In the genomic region with DNA sequence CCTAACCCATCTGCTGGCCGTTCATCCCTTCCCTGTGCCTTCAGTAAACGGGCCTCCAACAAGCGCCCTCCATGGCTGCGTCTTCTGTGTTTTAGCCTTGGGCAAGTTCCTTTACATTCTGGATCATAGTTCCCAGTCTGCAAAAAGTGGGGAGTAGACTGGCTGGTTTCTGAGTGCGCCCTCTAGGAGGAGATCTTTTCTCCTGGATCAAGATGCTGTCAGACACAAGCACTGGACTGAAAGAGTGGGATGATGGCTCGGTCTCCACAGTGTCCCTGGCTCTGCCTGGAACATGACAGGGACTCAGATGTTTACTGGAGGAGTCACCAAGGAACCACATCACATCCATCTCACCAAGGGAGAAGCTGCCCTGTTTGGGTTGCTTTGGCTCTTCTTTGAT, we compare ENCODE assay signal across 30 cellular contexts.
A peak's percentile ranks its signal among the peaks of the same experiment; 100 is the strongest.
DNase-seq lines count a peak whose midpoint lies in the region; ATAC-seq and TF ChIP-seq lines count a peak whose summit lies in the region.
"Had no signal": no experiment of that assay in that cellular context is flagged by ENCODE, and none has a peak within 500 bp of the region (broad histone marks: within the 10 kb centered on the region; RNA-seq: fewer than 3 reads in every experiment).

No MANE protein-coding gene starts in this region.

- H3K36me3 Mint-ChIP-seq in activated T-cell treated with anti-CD3 and anti-CD28 coated beads, Interleukin-2, amount 50 U/mL, for 24 hours (ENCODE audit: low read depth): peaks cover 75% of the 10 kb centered on the region
- H3K36me3 Mint-ChIP-seq in activated T-cell treated with anti-CD3 and anti-CD28 coated beads, Interleukin-2, amount 50 U/mL, for 72 hours (ENCODE audit: insufficient read depth in 2 of 2): peaks cover 4 to 19% of the 10 kb centered on the region in 2 donors

- no peak overlapping the region for H3K4me3 ChIP-seq in RWPE2 (ENCODE audit: severe bottlenecking)
- H3K4me3 ChIP-seq: ascending aorta, hepatocyte, lower lobe of right lung had no signal

- no peaks in the 10 kb centered on the region for H3K9me3 Mint-ChIP-seq in activated T-cell treated with anti-CD3 and anti-CD28 coated beads, Interleukin-2, amount 50 U/mL, for 24 hours
- no peaks in the 10 kb centered on the region for H3K9me3 Mint-ChIP-seq in activated T-cell treated with anti-CD3 and anti-CD28 coated beads, Interleukin-2, amount 50 U/mL, for 72 hours

- H3K27me3 ChIP-seq in RWPE2 (ENCODE audit: insufficient read depth, poor library complexity, severe bottlenecking): no peaks in the 10 kb centered on the region
- H3K27me3 ChIP-seq: ascending aorta, hepatocyte had no signal

- peaks cover 81% of the 10 kb centered on the region for H3K4me1 Mint-ChIP-seq in activated T-cell treated with anti-CD3 and anti-CD28 coated beads, Interleukin-2, amount 50 U/mL, for 24 hours (ENCODE audit: low read depth)
- H3K4me1 Mint-ChIP-seq in activated T-cell treated with anti-CD3 and anti-CD28 coated beads, Interleukin-2, amount 50 U/mL, for 72 hours (ENCODE audit: low read depth): peaks cover 70% of the 10 kb centered on the region

- no peak for DNase-seq in activated T-cell treated with anti-CD3 and anti-CD28 coated beads, Interleukin-2, amount 50 U/mL, for 24 hours
- DNase-seq in activated T-cell treated with anti-CD3 and anti-CD28 coated beads, Interleukin-2, amount 50 U/mL, for 72 hours: no peak
- DNase-seq in RWPE2 (ENCODE audit: low spot score) (no peak), posterior vena cava (ENCODE audit: low spot score) (peak; percentile 42), T-helper 1 cell (no peak)
- DNase-seq: activated CD4-positive, alpha-beta T cell treated with anti-CD3 and anti-CD28 coated beads, Interleukin-2, amount 50 U/mL, for 48 hours; activated gamma-delta T cell; AML-193; central memory CD4-positive, alpha-beta T cell; DMS53; erythroblast; kidney; lower lobe of right lung; NCI-H1417; NCI-H2107; NCI-H510A; NK-92 treated with Interleukin-12 subunit alpha and Interleukin-12 subunit beta, amount 100 ng/mL, for 24 hours; nucleus accumbens; small intestine; stimulated activated naive CD4-positive, alpha-beta T cell treated with Interleukin-2 at 50 U/mL for 16 hours; T-helper 9 cell had no signal

- H3K4me3 Mint-ChIP-seq in activated T-cell treated with anti-CD3 and anti-CD28 coated beads, Interleukin-2, amount 50 U/mL, for 24 hours: no peak overlapping the region
- H3K4me3 Mint-ChIP-seq in activated T-cell treated with anti-CD3 and anti-CD28 coated beads, Interleukin-2, amount 50 U/mL, for 72 hours: no peak overlapping the region

- no peaks in the 10 kb centered on the region for H3K4me1 ChIP-seq in RWPE2 (ENCODE audit: insufficient read depth, poor library complexity, severe bottlenecking)

- peak; percentile 6 for TF ChIP-seq CTCF in RWPE2 (IDR thresholded peaks at IDR 0.05; ENCODE audit: poor library complexity, severe bottlenecking)

- H3K36me3 ChIP-seq in RWPE2 (ENCODE audit: low read depth): peaks cover 28% of the 10 kb centered on the region

- no peaks in the 10 kb centered on the region for H3K27me3 Mint-ChIP-seq in activated T-cell treated with anti-CD3 and anti-CD28 coated beads, Interleukin-2, amount 50 U/mL, for 24 hours
- no peaks in the 10 kb centered on the region for H3K27me3 Mint-ChIP-seq in activated T-cell treated with anti-CD3 and anti-CD28 coated beads, Interleukin-2, amount 50 U/mL, for 72 hours (ENCODE audit: low read depth)

- intact Hi-C loops in posterior vena cava (cut with DNase I): no loop called here

- H3K9me3 ChIP-seq in RWPE2 (ENCODE audit: severe bottlenecking): no peaks in the 10 kb centered on the region
- H3K9me3 ChIP-seq: ascending aorta, lower lobe of right lung had no signal

- no peak for ATAC-seq in activated T-cell treated with anti-CD3 and anti-CD28 coated beads, Interleukin-2, amount 50 U/mL, for 72 hours (replicated peaks in 1 of 2)
- ATAC-seq in RWPE2 (ENCODE audit: low read depth): no peak
- ATAC-seq in esophagus mucosa: peak; percentile 15
- no peak for ATAC-seq in HG03442 (IDR thresholded peaks at IDR 0.05; ENCODE audit: unreplicated experiment)
- ATAC-seq in HG03095 (IDR thresholded peaks at IDR 0.05; ENCODE audit: unreplicated experiment): no peak
- ATAC-seq: HepG2, lower lobe of right lung, SK-N-SH treated with all-trans-retinoic acid at 6 μM for 48 hours had no signal

- H3K27ac Mint-ChIP-seq in activated T-cell treated with anti-CD3 and anti-CD28 coated beads, Interleukin-2, amount 50 U/mL, for 24 hours: peak overlapping the region; percentile 40
- no peak overlapping the region for H3K27ac Mint-ChIP-seq in activated T-cell treated with anti-CD3 and anti-CD28 coated beads, Interleukin-2, amount 50 U/mL, for 72 hours

- H3K27ac ChIP-seq in RWPE2 (ENCODE audit: poor library complexity, severe bottlenecking): no peak overlapping the region
- H3K27ac ChIP-seq: 22Rv1, ascending aorta, hepatocyte, lower lobe of right lung, RWPE1 had no signal
